In the genomic region with DNA sequence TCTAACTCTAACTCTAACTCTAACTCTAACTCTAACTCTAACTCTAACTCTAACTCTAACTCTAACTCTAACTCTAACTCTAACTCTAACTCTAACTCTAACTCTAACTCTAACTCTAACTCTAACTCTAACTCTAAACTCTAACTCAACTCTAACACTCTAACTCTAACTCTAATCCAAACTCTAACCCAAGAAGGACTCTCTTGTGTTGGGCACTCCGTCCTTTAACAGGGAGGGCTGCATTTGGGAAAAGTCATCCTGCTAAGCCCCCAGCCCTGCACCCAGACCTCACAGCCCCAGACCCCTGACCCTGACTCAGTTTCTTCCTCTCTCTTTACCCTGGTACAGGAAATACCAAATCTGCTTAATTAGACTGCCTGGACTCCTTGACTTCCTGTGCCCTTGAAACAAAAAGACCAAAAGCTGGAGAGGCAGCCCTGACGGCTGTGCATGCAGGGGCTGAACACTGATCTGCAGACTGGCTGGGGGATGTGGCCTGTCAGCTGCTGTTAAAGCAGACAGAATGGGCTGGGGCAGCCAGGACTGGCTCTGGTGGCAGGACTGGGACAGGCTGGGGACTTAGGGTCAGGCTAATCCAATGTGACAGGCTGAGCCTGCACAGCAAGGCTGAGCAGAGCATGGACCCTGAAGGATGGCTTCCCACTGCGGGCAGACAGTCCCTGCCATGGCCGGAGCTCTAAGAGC, we compare ENCODE assay signal across 8 cellular contexts. TPM values are rescaled to one million over a fixed set of nuclear protein-coding genes. Genes with fewer than 3 reads are reported as not detected.
DNase-seq lines count a peak whose midpoint lies in the region; ATAC-seq lines count a peak whose summit lies in the region.
"Not testable (repeated sequence)": the region's sequence is repeated elsewhere in the genome, so short reads cannot be mapped to it uniquely, and the experiment has no call there.
"Had no signal": no experiment of that assay in that cellular context is flagged by ENCODE, and none has a peak within 500 bp of the region (broad histone marks: within the 10 kb centered on the region; RNA-seq: fewer than 3 reads in every experiment).

No MANE protein-coding gene starts in this region.

- H3K9me3 Mint-ChIP-seq in activated T-cell treated with anti-CD3 and anti-CD28 coated beads, Interleukin-2, amount 50 U/mL, for 24 hours; activated naive CD4-positive, alpha-beta T cell treated with anti-CD3 and anti-CD28 coated beads, Interleukin-2, amount 10 ng/mL, durations not matched to agents 7 days and 5 days; effector memory CD8-positive, alpha-beta T cell; naive B cell: not testable (repeated sequence)

- H3K36me3 Mint-ChIP-seq in activated T-cell treated with anti-CD3 and anti-CD28 coated beads, Interleukin-2, amount 50 U/mL, for 24 hours (ENCODE audit: low read depth); activated naive CD4-positive, alpha-beta T cell treated with anti-CD3 and anti-CD28 coated beads, Interleukin-2, amount 10 ng/mL, durations not matched to agents 7 days and 5 days; effector memory CD8-positive, alpha-beta T cell (ENCODE audit: insufficient read depth); naive B cell: not testable (repeated sequence)

- peak overlapping the region; percentile 78 for H3K27ac Mint-ChIP-seq in activated T-cell treated with anti-CD3 and anti-CD28 coated beads, Interleukin-2, amount 50 U/mL, for 24 hours
- peak overlapping the region; percentile 86 for H3K27ac Mint-ChIP-seq in activated naive CD4-positive, alpha-beta T cell treated with anti-CD3 and anti-CD28 coated beads, Interleukin-2, amount 10 ng/mL, durations not matched to agents 7 days and 5 days
- peak overlapping the region; percentile 91 to 98 for H3K27ac Mint-ChIP-seq in effector memory CD8-positive, alpha-beta T cell
- H3K27ac Mint-ChIP-seq in naive B cell, result peak overlapping the region in 5 of 6 donors; percentile 65 to 99 (median 76)

- not testable (repeated sequence) for H3K9me3 ChIP-seq in KOPT-K1 (ENCODE audit: insufficient read depth, low read length, poor library complexity, severe bottlenecking)

- H3K27ac ChIP-seq in KOPT-K1 (ENCODE audit: low read depth, low read length, poor library complexity, severe bottlenecking), result peak overlapping the region; percentile 73

- H3K4me1 Mint-ChIP-seq in activated T-cell treated with anti-CD3 and anti-CD28 coated beads, Interleukin-2, amount 50 U/mL, for 24 hours (ENCODE audit: low read depth), result peaks cover 20% of the 10 kb centered on the region
- H3K4me1 Mint-ChIP-seq in activated naive CD4-positive, alpha-beta T cell treated with anti-CD3 and anti-CD28 coated beads, Interleukin-2, amount 10 ng/mL, durations not matched to agents 7 days and 5 days, result peaks cover 40% of the 10 kb centered on the region
- peaks cover 22 to 26% of the 10 kb centered on the region in 2 donors for H3K4me1 Mint-ChIP-seq in effector memory CD8-positive, alpha-beta T cell (ENCODE audit: low read depth in 2 of 2)
- peaks cover 15 to 41% (median 16%) of the 10 kb centered on the region in 3 donors for H3K4me1 Mint-ChIP-seq in naive B cell

- not testable (repeated sequence) for ATAC-seq in effector memory CD8-positive, alpha-beta T cell (replicated peaks); naive B cell (ENCODE audit: low read depth in 2 of 2); stimulated activated naive CD8-positive, alpha-beta T cell treated with anti-CD3 and anti-CD28 coated beads, Interleukin-15, Interleukin-2, amounts not matched to agents 100 U/mL and 50 U/mL, for 24 hours

- not testable (repeated sequence) for H3K36me3 ChIP-seq in KOPT-K1 (ENCODE audit: insufficient read depth, low read length)

- not testable (repeated sequence) for H3K27me3 Mint-ChIP-seq in activated T-cell treated with anti-CD3 and anti-CD28 coated beads, Interleukin-2, amount 50 U/mL, for 24 hours; effector memory CD8-positive, alpha-beta T cell; naive B cell
- H3K27me3 Mint-ChIP-seq in activated naive CD4-positive, alpha-beta T cell treated with anti-CD3 and anti-CD28 coated beads, Interleukin-2, amount 10 ng/mL, durations not matched to agents 7 days and 5 days, result peaks cover 18% of the 10 kb centered on the region

- CTCF ChIA-PET in activated naive CD4-positive, alpha-beta T cell treated with anti-CD3 and anti-CD28 coated beads, Interleukin-2, amount 10 ng/mL, durations not matched to agents 7 days and 5 days (lab: Charles Lee), result not testable (repeated sequence)

- not testable (repeated sequence) for H3K4me3 Mint-ChIP-seq in activated T-cell treated with anti-CD3 and anti-CD28 coated beads, Interleukin-2, amount 50 U/mL, for 24 hours; activated naive CD4-positive, alpha-beta T cell treated with anti-CD3 and anti-CD28 coated beads, Interleukin-2, amount 10 ng/mL, durations not matched to agents 7 days and 5 days
- peak overlapping the region; percentile 7 to 74 for H3K4me3 Mint-ChIP-seq in effector memory CD8-positive, alpha-beta T cell
- peak overlapping the region in 2 of 8 donors; percentile 50 to 51 for H3K4me3 Mint-ChIP-seq in naive B cell

- DNase-seq in activated CD4-positive, CD25-positive, alpha-beta regulatory T cell treated with anti-CD3 and anti-CD28 coated beads, Interleukin-2, amount 50 U/mL, for 72 hours, result peak; percentile 37
- peak; percentile 43 for DNase-seq in activated T-cell treated with anti-CD3 and anti-CD28 coated beads, Interleukin-2, amount 50 U/mL, for 24 hours
- peak; percentile 41 for DNase-seq in activated naive CD4-positive, alpha-beta T cell treated with anti-CD3 and anti-CD28 coated beads, Interleukin-2, amount 10 ng/mL, durations not matched to agents 7 days and 5 days
- DNase-seq in effector memory CD8-positive, alpha-beta T cell; naive B cell: not testable (repeated sequence)
- peak; percentile 9 for DNase-seq in stimulated activated naive CD8-positive, alpha-beta T cell treated with anti-CD3 and anti-CD28 coated beads, Interleukin-15, Interleukin-2, amounts not matched to agents 100 U/mL and 50 U/mL, for 24 hours

RNA-seq across cellular contexts. Expression of gene ANTXRL, which starts 14.8 kb away (rescaled TPM):
- polyA plus RNA-seq in naive B cell (ENCODE audit: low read depth in 6 of 6), result not detected
- polyA plus RNA-seq: CD14-positive monocyte had no signal
